In the genomic region with DNA sequence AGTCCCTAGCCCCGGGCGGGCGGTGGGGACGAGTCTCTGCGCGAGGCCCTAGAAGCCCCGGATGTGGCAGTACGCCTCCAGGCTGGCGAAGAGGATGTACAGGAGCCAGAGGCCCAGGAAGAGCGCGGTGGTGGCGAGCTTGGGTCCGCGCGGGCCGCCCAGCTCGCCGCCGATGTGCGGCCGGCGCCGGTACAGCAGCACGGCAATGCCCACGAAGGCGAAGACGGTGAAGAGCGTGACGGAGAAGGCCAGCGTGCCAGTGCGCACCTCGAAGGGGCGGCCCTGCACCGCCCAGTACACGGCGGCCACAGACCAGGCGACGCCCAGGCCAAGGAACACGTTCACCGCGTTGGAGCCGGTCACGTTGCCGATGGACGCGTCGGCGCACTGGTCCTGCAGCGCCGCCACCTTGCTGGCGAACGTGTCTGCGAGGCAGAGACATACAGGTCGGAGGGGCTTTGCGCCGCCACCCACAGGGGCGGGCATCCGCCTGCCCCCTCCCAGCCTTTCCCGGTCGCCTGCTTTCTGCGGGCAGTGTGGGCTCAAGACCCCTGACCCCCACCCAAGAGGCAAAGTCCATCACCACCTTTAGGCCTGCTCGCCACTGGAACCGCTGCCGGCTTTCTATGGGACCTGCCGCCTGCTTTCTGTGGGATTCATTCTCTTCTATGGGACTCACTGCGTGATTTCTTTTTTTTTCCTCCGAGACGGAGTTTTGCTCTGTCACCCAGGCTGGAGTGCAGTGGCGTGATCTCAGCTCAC, we compare ENCODE assay signal across 10 cellular contexts. TPM values are rescaled to one million over a fixed set of nuclear protein-coding genes. Genes with fewer than 3 reads are reported as not detected.
A peak's percentile ranks its signal among the peaks of the same experiment; 100 is the strongest.
DNase-seq lines count a peak whose midpoint lies in the region; ATAC-seq and TF ChIP-seq lines count a peak whose summit lies in the region.
"Had no signal": no experiment of that assay in that cellular context is flagged by ENCODE, and none has a peak within 500 bp of the region (broad histone marks: within the 10 kb centered on the region; RNA-seq: fewer than 3 reads in every experiment).

No MANE protein-coding gene starts in this region.

- peaks cover 8 to 26% of the 10 kb centered on the region in 2 donors for H3K4me1 ChIP-seq in thoracic aorta (ENCODE audit: control insufficient read depth in 1 of 2, low read depth in 2 of 2)

- peak; percentile 28 for TF ChIP-seq CTCF in kidney epithelial cell (IDR thresholded peaks at IDR 0.05; ENCODE audit: insufficient read depth, low read length, poor library complexity, severe bottlenecking)
- peak; percentile 61 for TF ChIP-seq CTCF in thoracic aorta (IDR thresholded peaks at IDR 0.05)

- no peak overlapping the region for H3K27ac ChIP-seq in thoracic aorta
- H3K27ac ChIP-seq: PC-9 had no signal

- H3K36me3 ChIP-seq in kidney epithelial cell (ENCODE audit: control insufficient read depth, insufficient read depth, low read length) (no peaks in the 10 kb centered on the region), thoracic aorta (no peaks in the 10 kb centered on the region)

- H3K27me3 ChIP-seq in kidney epithelial cell (ENCODE audit: control insufficient read depth, insufficient read depth, low read length) (peaks cover 25% of the 10 kb centered on the region), thoracic aorta (replicated peaks; ENCODE audit: insufficient read depth) (peaks cover 21% of the 10 kb centered on the region)

- DNase-seq in activated CD8-positive, alpha-beta memory T cell treated with anti-CD3 and anti-CD28 coated beads, Interleukin-2, amount 50 U/mL, for 48 hours, result peak; percentile 68
- no peak for DNase-seq in activated CD8-positive, alpha-beta memory T cell treated with anti-CD3 and anti-CD28 coated beads, Interleukin-2, amount 50 U/mL, for 4 hours
- peak; percentile 38 for DNase-seq in amniotic epithelial cell (ENCODE audit: low read depth)
- no peak for DNase-seq in kidney epithelial cell (ENCODE audit: low read depth)
- no peak for DNase-seq in thoracic aorta (ENCODE audit: low spot score)
- no peak for DNase-seq in NCI-H345 (lab: John Stamatoyannopoulos, UW)
- DNase-seq in middle frontal gyrus (ENCODE audit: extremely low spot score, low spot score), result no peak
- DNase-seq: DMS79 had no signal

- ATAC-seq in thoracic aorta (ENCODE audit: insufficient number of reproducible peaks, low FRiP score, low read depth) (no peak), GM21526 (IDR thresholded peaks at IDR 0.05; ENCODE audit: low FRiP score, unreplicated experiment) (no peak)

- H3K4me3 ChIP-seq in kidney epithelial cell (ENCODE audit: low read depth, low read length) (peak overlapping the region; percentile 13), thoracic aorta (peak overlapping the region; percentile 42)
- H3K4me3 ChIP-seq: PC-9 had no signal

- H3K9me3 ChIP-seq in thoracic aorta, result no peaks in the 10 kb centered on the region

RNA-seq across cellular contexts. Expression of a gene that starts 10.9 kb away (rescaled TPM):
- total RNA-seq in kidney epithelial cell (2.3 and 8.6 TPM in 2 replicates), thoracic aorta (10 to 100 TPM in 1 of 2 donors, 1 to 10 TPM in 1; 6.4 to 11.5 TPM)

RNA-seq across cellular contexts. Expression of a gene that starts 41.5 kb away (rescaled TPM):
- total RNA-seq in kidney epithelial cell, result not detected in 2 replicates
- under 1 TPM in 1 of 2 donors, not detected in 1; 0.28 TPM for total RNA-seq in thoracic aorta
- total RNA-seq: PC-9 had no signal

RNA-seq across cellular contexts. Expression of a gene that starts 53.8 kb away (rescaled TPM):
- total RNA-seq in kidney epithelial cell (6.0 and 6.6 TPM in 2 replicates), thoracic aorta (1 to 10 TPM in 1 of 2 donors, under 1 TPM in 1; 0.95 to 1.2 TPM)

Comparison
In these comparisons a context has a peak if more than half of its experiments do, and no peak if none do; other contexts are left out.
1. DNase-seq: peak in activated CD8-positive, alpha-beta memory T cell treated with anti-CD3 and anti-CD28 coated beads, Interleukin-2, amount 50 U/mL, for 48 hours (single experiment) and amniotic epithelial cell (single experiment); none in activated CD8-positive, alpha-beta memory T cell treated with anti-CD3 and anti-CD28 coated beads, Interleukin-2, amount 50 U/mL, for 4 hours (single experiment), kidney epithelial cell (single experiment), thoracic aorta (single experiment), NCI-H345 (single experiment) and middle frontal gyrus (single experiment).